Comparison of ENCODE assay signal across 9 cellular contexts in the genomic region with DNA sequence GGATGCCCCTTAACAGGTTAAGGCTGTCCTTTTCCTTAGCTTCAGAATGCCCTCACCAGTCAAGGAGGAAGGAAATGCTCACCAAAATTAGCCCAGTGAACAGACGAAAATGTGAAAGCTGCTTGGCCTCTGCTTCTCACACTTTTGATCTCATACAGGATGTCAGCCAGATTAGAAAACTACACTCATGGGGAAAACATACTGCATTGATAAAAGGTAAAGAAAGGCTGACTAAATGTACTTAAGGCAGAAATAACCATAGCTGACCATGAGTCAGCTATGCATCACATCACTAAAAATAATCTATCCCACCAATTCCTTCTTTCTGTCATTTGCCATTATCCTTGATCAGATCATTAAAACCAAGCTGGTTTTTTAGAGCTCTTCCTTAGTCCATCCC.
A peak's percentile ranks its signal among the peaks of the same experiment; 100 is the strongest.
DNase-seq lines count a peak whose midpoint lies in the region; ATAC-seq, FAIRE-seq and TF ChIP-seq lines count a peak whose summit lies in the region.
"Had no signal": no experiment of that assay in that cellular context is flagged by ENCODE, and none has a peak within 500 bp of the region (broad histone marks: within the 10 kb centered on the region; RNA-seq: fewer than 3 reads in every experiment).

No MANE protein-coding gene starts in this region.

- H3K4ac ChIP-seq in trophoblast cell (ENCODE audit: low read depth, low read length) = no peak overlapping the region

- H3K9me3 ChIP-seq in trophoblast cell (ENCODE audit: insufficient read depth, low read depth, low read length) = no peaks in the 10 kb centered on the region

- no peak overlapping the region for H4K12ac ChIP-seq in trophoblast cell (ENCODE audit: low read depth, low read length)

- no peak overlapping the region for H2BK120ac ChIP-seq in trophoblast cell (ENCODE audit: insufficient read depth, low read length, poor library complexity)

- no peaks in the 10 kb centered on the region for H3K27me3 ChIP-seq in H7 (ENCODE audit: control insufficient read depth, insufficient read depth, low read length)
- H3K27me3 ChIP-seq in trophoblast cell (ENCODE audit: insufficient read depth, low read length) = no peaks in the 10 kb centered on the region
- H3K27me3 ChIP-seq: heart right ventricle had no signal

- no peak overlapping the region for H4K8ac ChIP-seq in trophoblast cell (ENCODE audit: low read depth, low read length)

- no peak overlapping the region for H2BK12ac ChIP-seq in trophoblast cell (ENCODE audit: low read length)

- H3K36me3 ChIP-seq in H7 (replicated peaks; ENCODE audit: control insufficient read depth, insufficient read depth, low read length) (no peaks in the 10 kb centered on the region), trophoblast cell (ENCODE audit: control insufficient read depth in 1 of 2, insufficient read depth in 2 of 2, low read length in 2 of 2) (no peaks in the 10 kb centered on the region)
- H3K36me3 ChIP-seq: heart right ventricle had no signal

- no peak overlapping the region for H3K4me2 ChIP-seq in trophoblast cell (ENCODE audit: low read length)

- no peak overlapping the region for H2AK5ac ChIP-seq in trophoblast cell (ENCODE audit: low read length)

- H3K23ac ChIP-seq in trophoblast cell (ENCODE audit: low read length) = no peak overlapping the region

- H3K18ac ChIP-seq in trophoblast cell (ENCODE audit: low read length) = no peak overlapping the region

- FAIRE-seq in HTR-8/SVneo (lab: Jason Lieb, UNC) = no peak

- H3K14ac ChIP-seq in trophoblast cell (ENCODE audit: low read length) = no peak overlapping the region

- no peak overlapping the region for H4K91ac ChIP-seq in trophoblast cell (ENCODE audit: low read depth, low read length)

- no peak overlapping the region for H2BK5ac ChIP-seq in trophoblast cell (ENCODE audit: low read depth, low read length, poor library complexity)

- WGBS in trophoblast cell (ENCODE audit: extremely low coverage, insufficient coverage, insufficient read length) = no CpG with 5 or more reads among the region's 1 CpG

- no peaks in the 10 kb centered on the region for H3K79me1 ChIP-seq in trophoblast cell (ENCODE audit: low read length)

- no peak for TF ChIP-seq CTCF in GM13976 (IDR thresholded peaks at IDR 0.05; ENCODE audit: borderline replicate concordance, control extremely low read depth, extremely low read depth, insufficient read depth, missing control alignments)

- H3K4me1 ChIP-seq in trophoblast cell (ENCODE audit: control insufficient read depth in 1 of 2, insufficient read depth in 2 of 2, low read length in 2 of 2) = no peaks in the 10 kb centered on the region

- no peaks in the 10 kb centered on the region for H3K79me2 ChIP-seq in trophoblast cell (ENCODE audit: control insufficient read depth, insufficient read depth, low read length, poor library complexity)

- no peak overlapping the region for H3K27ac ChIP-seq in trophoblast cell (ENCODE audit: low read depth, low read length)
- H3K27ac ChIP-seq: heart right ventricle had no signal

- no peak overlapping the region for H3K4me3 ChIP-seq in H7 (ENCODE audit: insufficient read depth, low read depth, low read length)
- H3K4me3 ChIP-seq in trophoblast cell (ENCODE audit: low read depth, low read length) = no peak overlapping the region
- H3K4me3 ChIP-seq: heart right ventricle had no signal

- H2AFZ ChIP-seq in trophoblast cell (ENCODE audit: insufficient read depth, low read length, poor library complexity) = no peak overlapping the region

- in situ Hi-C loops in GM13976 (cut with MboI; ENCODE audit: low sequenced_read_pairs, unreplicated experiment) = no loop called here

- DNase-seq in AG08395 (ENCODE audit: low spot score) (peak; percentile 46), dermis blood vessel endothelial cell (peak; percentile 35), HTR-8/SVneo (ENCODE audit: insufficient read length, low spot score) (no peak), H7 (no peak), GM13976 (ENCODE audit: low spot score) (no peak), trophoblast cell (no peak)
- DNase-seq: heart right ventricle had no signal

- ATAC-seq in GM19397 (IDR thresholded peaks at IDR 0.05; ENCODE audit: unreplicated experiment) = peak; percentile 61
- peak; percentile 64 for ATAC-seq in HG03575 (IDR thresholded peaks at IDR 0.05; ENCODE audit: extremely low read depth, insufficient number of reproducible peaks, low FRiP score, unreplicated experiment)
- ATAC-seq: heart right ventricle had no signal

- H3K9ac ChIP-seq in trophoblast cell (ENCODE audit: low read length) = no peak overlapping the region

Comparison
In these comparisons a context has a peak if more than half of its experiments do, and no peak if none do; other contexts are left out.
1. DNase-seq: peak in AG08395 (single experiment) and dermis blood vessel endothelial cell (single experiment); none in HTR-8/SVneo (single experiment), H7 (single experiment), GM13976 (single experiment) and trophoblast cell (0 of 2).